1 cellular context compared by ENCODE assay signal in the genomic region with DNA sequence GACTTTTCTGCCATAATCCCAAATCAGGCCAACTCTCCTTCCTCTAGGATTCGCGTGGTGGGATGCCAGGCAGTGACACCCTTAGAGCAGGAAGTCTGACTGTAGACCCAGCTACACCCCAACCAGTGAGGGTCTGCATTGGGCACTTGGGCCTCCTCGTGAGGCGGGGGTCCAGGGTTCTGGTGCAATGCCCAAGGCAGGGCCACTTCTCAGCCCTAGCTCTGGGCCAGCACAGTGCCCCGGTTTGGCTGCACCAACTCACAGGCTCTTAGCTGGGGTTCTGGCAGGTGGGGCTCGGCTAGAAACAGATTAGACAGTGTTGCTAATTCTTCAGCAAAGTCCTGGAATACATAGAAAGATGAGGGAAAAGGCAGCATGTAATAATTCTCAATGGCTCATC.
A peak's percentile ranks its signal among the peaks of the same experiment; 100 is the strongest.
TF ChIP-seq lines count a peak whose summit lies in the region.

No MANE protein-coding gene starts in this region.

TF ChIP-seq in K562, 482 proteins besides CTCF, POLR2A, EP300 and RAD21:
- peak; percentile 35; the same call in 1 of the 2 replicates for TF ChIP-seq POLR2G (IDR thresholded peaks at IDR 0.05; ENCODE audit: low read depth, low read length)
- no peak for TF ChIP-seq ETV6 (IDR thresholded peaks at IDR 0.05; ENCODE audit: borderline replicate concordance in 1 of 2, low read depth in 2 of 2, low read length in 1 of 2)
- no peak for TF ChIP-seq ETV6 (CRISPR knock-in tag; IDR thresholded peaks at IDR 0.05; ENCODE audit: borderline replicate concordance)
- TF ChIP-seq, protein P1, sequence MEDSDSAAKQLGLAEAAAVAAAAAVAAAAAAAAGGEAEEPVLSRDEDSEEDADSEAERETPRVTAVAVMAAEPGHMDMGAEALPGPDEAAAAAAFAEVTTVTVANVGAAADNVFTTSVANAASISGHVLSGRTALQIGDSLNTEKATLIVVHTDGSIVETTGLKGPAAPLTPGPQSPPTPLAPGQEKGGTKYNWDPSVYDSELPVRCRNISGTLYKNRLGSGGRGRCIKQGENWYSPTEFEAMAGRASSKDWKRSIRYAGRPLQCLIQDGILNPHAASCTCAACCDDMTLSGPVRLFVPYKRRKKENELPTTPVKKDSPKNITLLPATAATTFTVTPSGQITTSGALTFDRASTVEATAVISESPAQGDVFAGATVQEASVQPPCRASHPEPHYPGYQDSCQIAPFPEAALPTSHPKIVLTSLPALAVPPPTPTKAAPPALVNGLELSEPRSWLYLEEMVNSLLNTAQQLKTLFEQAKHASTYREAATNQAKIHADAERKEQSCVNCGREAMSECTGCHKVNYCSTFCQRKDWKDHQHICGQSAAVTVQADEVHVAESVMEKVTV (CRISPR knock-in tag; IDR thresholded peaks at IDR 0.05) = no peak
